ENCODE assay signal across 14 cellular contexts in the genomic region with DNA sequence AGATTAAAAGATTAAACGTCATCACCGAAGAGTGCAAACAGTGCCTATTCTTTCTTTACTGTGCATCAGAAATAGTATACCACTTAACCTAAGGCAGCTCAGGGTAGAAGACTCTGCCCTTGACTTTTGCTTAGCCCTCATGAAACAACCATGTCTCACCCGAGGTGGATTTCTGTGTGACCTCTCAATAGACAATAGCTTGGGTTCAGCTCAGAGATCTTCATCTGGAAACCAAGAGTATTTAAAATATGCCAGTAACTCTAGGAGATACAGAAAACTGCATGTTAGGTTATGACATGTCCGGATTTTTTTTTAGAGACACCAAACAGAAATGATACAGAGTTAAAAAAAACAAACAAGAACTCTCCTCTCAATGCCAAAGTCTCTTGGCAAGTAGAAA.
"Had no signal": no experiment of that assay in that cellular context is flagged by ENCODE, and none has a peak within 500 bp of the region (broad histone marks: within the 10 kb centered on the region; RNA-seq: fewer than 3 reads in every experiment).

No MANE protein-coding gene starts in this region.

- H3K9me3 ChIP-seq: ovary had no signal

- DNase-seq: activated CD4-positive, alpha-beta T cell treated with anti-CD3 and anti-CD28 coated beads, Interleukin-2, amount 50 U/mL, for 1 hour; activated effector memory CD4-positive, alpha-beta T cell treated with Interleukin-2 at 50 U/mL for 16 hours; activated T-cell treated with anti-CD3 and anti-CD28 coated beads, Interleukin-2, amount 50 U/mL, for 1 hour; central memory CD4-positive, alpha-beta T cell; cortex of kidney; effector memory CD4-positive, alpha-beta T cell; hippocampal formation; mammary epithelial cell; ovary had no signal

- H3K27ac Mint-ChIP-seq: activated naive CD4-positive, alpha-beta T cell treated with anti-CD3 and anti-CD28 coated beads, Interleukin-2, amount 50 U/mL, for 24 hours; T-helper 1 cell treated with Interleukin-12 subunit alpha and Interleukin-12 subunit beta and Interleukin-4 antibody, amounts not matched to agents 30 μg/mL and 1 μg/mL, for 36 hours; type B pancreatic cell had no signal

- ATAC-seq: stimulated activated effector memory CD8-positive, alpha-beta T cell treated with anti-CD3 and anti-CD28 coated beads, Interleukin-12 subunit alpha, Interleukin-12 subunit beta, amount 100 ng/mL, for 72 hours had no signal

- H3K4me3 ChIP-seq: ovary had no signal

- H3K36me3 ChIP-seq: ovary had no signal

- H3K27me3 ChIP-seq: ovary had no signal

- H3K9me3 Mint-ChIP-seq: activated naive CD4-positive, alpha-beta T cell treated with anti-CD3 and anti-CD28 coated beads, Interleukin-2, amount 50 U/mL, for 24 hours; neural crest cell; stimulated activated effector memory CD8-positive, alpha-beta T cell treated with anti-CD3 and anti-CD28 coated beads, Interleukin-12 subunit alpha, Interleukin-12 subunit beta, amount 100 ng/mL, for 72 hours; T-helper 1 cell treated with Interleukin-12 subunit alpha and Interleukin-12 subunit beta and Interleukin-4 antibody, amounts not matched to agents 30 μg/mL and 1 μg/mL, for 36 hours; type B pancreatic cell had no signal

- H3K27me3 Mint-ChIP-seq: activated naive CD4-positive, alpha-beta T cell treated with anti-CD3 and anti-CD28 coated beads, Interleukin-2, amount 50 U/mL, for 24 hours; type B pancreatic cell had no signal

- H3K36me3 Mint-ChIP-seq: stimulated activated effector memory CD8-positive, alpha-beta T cell treated with anti-CD3 and anti-CD28 coated beads, Interleukin-12 subunit alpha, Interleukin-12 subunit beta, amount 100 ng/mL, for 72 hours; type B pancreatic cell had no signal

- H3K4me3 Mint-ChIP-seq: activated naive CD4-positive, alpha-beta T cell treated with anti-CD3 and anti-CD28 coated beads, Interleukin-2, amount 50 U/mL, for 24 hours; neural crest cell; stimulated activated effector memory CD8-positive, alpha-beta T cell treated with anti-CD3 and anti-CD28 coated beads, Interleukin-12 subunit alpha, Interleukin-12 subunit beta, amount 100 ng/mL, for 72 hours; T-helper 1 cell treated with Interleukin-12 subunit alpha and Interleukin-12 subunit beta and Interleukin-4 antibody, amounts not matched to agents 30 μg/mL and 1 μg/mL, for 36 hours had no signal

- H3K4me1 Mint-ChIP-seq: neural crest cell had no signal
